Comparison of ENCODE assay signal across 25 cellular contexts in genomic region chr16:47976609-47977180, GRCh38.
"Had no signal": no experiment of that assay in that cellular context is flagged by ENCODE, and none has a peak within 500 bp of the region (broad histone marks: within the 10 kb centered on the region; RNA-seq: fewer than 3 reads in every experiment).

No MANE protein-coding gene starts in this region.

- H3K4me3 ChIP-seq: cardiac muscle cell, SJSA1 had no signal

- H3K4me1 ChIP-seq: SJSA1 had no signal

- ATAC-seq: activated CD8-positive, alpha-beta memory T cell treated with anti-CD3 and anti-CD28 coated beads, Interleukin-2, amount 10 ng/mL, durations not matched to agents 7 days and 5 days; activated naive CD8-positive, alpha-beta T cell treated with anti-CD3 and anti-CD28 coated beads, Interleukin-2, amount 50 U/mL, for 24 hours; Panc1 had no signal

- H3K9me3 ChIP-seq: SJSA1 had no signal

- H3K36me3 ChIP-seq: brain microvascular endothelial cell, cardiac muscle cell, SJSA1, WERI-Rb-1 had no signal

- H3K27me3 ChIP-seq: brain microvascular endothelial cell, cardiac muscle cell, SJSA1 had no signal

- DNase-seq: activated CD4-positive, alpha-beta memory T cell treated with anti-CD3 and anti-CD28 coated beads, Interleukin-2, amount 10 ng/mL, durations not matched to agents 7 days and 5 days; activated CD4-positive, alpha-beta T cell treated with anti-CD3 and anti-CD28 coated beads for 1 hour; activated CD4-positive, alpha-beta T cell treated with anti-CD3 and anti-CD28 coated beads for 48 hours; activated CD4-positive, CD25-positive, alpha-beta regulatory T cell; activated CD8-positive, alpha-beta memory T cell treated with anti-CD3 and anti-CD28 coated beads for 24 hours; activated CD8-positive, alpha-beta memory T cell treated with anti-CD3 and anti-CD28 coated beads, Interleukin-2, amount 10 ng/mL, durations not matched to agents 7 days and 5 days; activated CD8-positive, alpha-beta memory T cell treated with anti-CD3 and anti-CD28 coated beads, Interleukin-2, amount 50 U/mL, for 48 hours; activated effector memory CD4-positive, alpha-beta T cell treated with Interleukin-2 at 50 U/mL for 16 hours; activated naive CD4-positive, alpha-beta T cell treated with anti-CD3 and anti-CD28 coated beads, Interleukin-2, amount 10 ng/mL, durations not matched to agents 7 days and 5 days; activated naive CD8-positive, alpha-beta T cell treated with anti-CD3 and anti-CD28 coated beads, Interleukin-2, amount 50 U/mL, for 24 hours; activated T-cell treated with anti-CD3 and anti-CD28 coated beads, Interleukin-2, amount 50 U/mL, for 48 hours; brain microvascular endothelial cell; KG1; MM.1S; MV-4-11; NCI-H1092; NCI-H187 treated with DMSO at 0.1 percent for 48 hours; NCI-H2081; NCI-H510A treated with DMSO at 0.1 percent for 48 hours; SHP77; T1000; WERI-Rb-1 had no signal

- H3K27ac ChIP-seq: brain microvascular endothelial cell, cardiac muscle cell, SJSA1, WERI-Rb-1 had no signal
